In the genomic region with DNA sequence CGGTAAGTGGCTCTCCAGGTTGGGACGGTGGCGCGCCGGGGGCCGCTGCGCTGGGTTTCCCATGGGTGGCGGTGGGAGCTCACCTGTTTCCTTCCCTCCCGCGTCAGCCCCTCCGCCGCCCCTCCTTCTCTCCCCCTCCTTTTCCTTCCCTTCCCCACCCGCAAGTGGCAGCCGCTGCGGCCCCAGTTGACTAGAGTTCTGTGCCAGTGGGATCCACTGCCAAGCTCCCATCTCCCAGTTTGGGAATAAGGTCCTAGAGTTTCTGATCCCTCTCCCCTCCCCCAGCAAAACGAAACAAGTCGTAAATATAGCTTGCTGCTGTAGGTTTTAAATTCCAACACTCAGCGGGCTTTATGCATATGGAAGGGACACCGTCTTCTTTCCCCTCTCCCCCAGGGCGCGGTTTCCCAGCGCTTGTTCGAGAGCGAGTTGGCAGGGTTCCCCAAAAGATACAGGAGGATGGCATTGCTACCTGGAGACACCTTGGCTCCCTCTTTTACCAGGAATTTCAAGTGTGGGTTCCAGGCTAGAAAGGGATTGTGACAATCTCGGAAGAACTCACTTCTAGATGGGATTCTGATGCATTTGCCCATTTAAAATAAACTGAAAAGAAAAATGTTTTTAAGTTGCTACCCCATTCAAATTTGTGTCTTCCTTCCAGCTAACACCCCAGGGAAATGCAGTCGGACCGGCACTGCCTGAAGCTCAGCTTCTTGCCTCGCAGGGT, we compare ENCODE assay signal across 8 cellular contexts. TPM values are rescaled to one million over a fixed set of nuclear protein-coding genes. Genes with fewer than 3 reads are reported as not detected.
DNase-seq lines count a peak whose midpoint lies in the region; ATAC-seq and TF ChIP-seq lines count a peak whose summit lies in the region.

No MANE protein-coding gene starts in this region.

- H3K36me3 Mint-ChIP-seq in CD8-positive, alpha-beta T cell, result no peaks in the 10 kb centered on the region

- in situ Hi-C loops in brain microvascular endothelial cell (cut with HindIII; ENCODE audit: low pct_ligation_motif_present, low sequenced_read_pairs), result no loop called here

- H3K4me1 Mint-ChIP-seq in CD8-positive, alpha-beta T cell (ENCODE audit: low read depth), result peaks cover 7% of the 10 kb centered on the region

- no peaks in the 10 kb centered on the region for H3K9me3 Mint-ChIP-seq in CD8-positive, alpha-beta T cell

- TF ChIP-seq CTCF in brain microvascular endothelial cell (IDR thresholded peaks at IDR 0.05; ENCODE audit: low read depth, low read length, missing control alignments), result no peak
- TF ChIP-seq CTCF in kidney epithelial cell (IDR thresholded peaks at IDR 0.05; ENCODE audit: insufficient read depth, low read length, poor library complexity, severe bottlenecking), result no peak
- no peak for TF ChIP-seq CTCF in suprapubic skin (IDR thresholded peaks at IDR 0.05)
- no peak for TF ChIP-seq CTCF in CD8-positive, alpha-beta T cell (IDR thresholded peaks at IDR 0.05)

- H3K4me3 ChIP-seq in brain microvascular endothelial cell (ENCODE audit: low read depth, low read length), result peak overlapping the region; percentile 62
- H3K4me3 ChIP-seq in kidney epithelial cell (ENCODE audit: low read depth, low read length), result peak overlapping the region; percentile 75
- H3K4me3 ChIP-seq in suprapubic skin, result peak overlapping the region; percentile 72
- no peak overlapping the region for H3K4me3 ChIP-seq in CD8-positive, alpha-beta T cell (ENCODE audit: low read depth, low read length)

- H3K27me3 Mint-ChIP-seq in CD8-positive, alpha-beta T cell (ENCODE audit: low read depth), result peaks cover 49% of the 10 kb centered on the region

- H3K9me3 ChIP-seq in suprapubic skin, result no peaks in the 10 kb centered on the region
- H3K9me3 ChIP-seq in CD8-positive, alpha-beta T cell (ENCODE audit: low read length), result no peaks in the 10 kb centered on the region

- CTCF ChIA-PET in CD8-positive, alpha-beta T cell (lab: Charles Lee), result no interaction called here

- no peak overlapping the region for H3K4me3 Mint-ChIP-seq in CD8-positive, alpha-beta T cell

- POLR2A ChIA-PET in CD8-positive, alpha-beta T cell (lab: Charles Lee), result no interaction called here

- no peak for ATAC-seq in CD8-positive, alpha-beta T cell
- no peak for ATAC-seq in GM21576 (IDR thresholded peaks at IDR 0.05; ENCODE audit: unreplicated experiment)

- H3K27ac Mint-ChIP-seq in CD8-positive, alpha-beta T cell, result no peak overlapping the region

- intact Hi-C loops in CD8-positive, alpha-beta T cell (cut with DNase I, micrococcal nuclease), result no loop called here

- peak; percentile 20 for DNase-seq in DMS 273 (lab: John Stamatoyannopoulos, UW; ENCODE audit: unreplicated experiment)
- no peak for DNase-seq in DMS 273 treated with DMSO at 0.1 percent for 48 hours (lab: John Stamatoyannopoulos, UW)
- no peak for DNase-seq in brain microvascular endothelial cell
- no peak for DNase-seq in kidney epithelial cell (ENCODE audit: low read depth)
- peak; percentile 61 to 79 for DNase-seq in suprapubic skin (ENCODE audit: low spot score in 2 of 2)
- DNase-seq in CD8-positive, alpha-beta T cell, result no peak
- no peak for DNase-seq in amniotic stem cell (lab: John Stamatoyannopoulos, UW)

- 1% methylated on average over 23 of the region's 28 CpGs for WGBS in suprapubic skin

- H3K36me3 ChIP-seq in brain microvascular endothelial cell (replicated peaks) (no peaks in the 10 kb centered on the region), kidney epithelial cell (ENCODE audit: control insufficient read depth, insufficient read depth, low read length) (no peaks in the 10 kb centered on the region), suprapubic skin (no peaks in the 10 kb centered on the region)
- H3K36me3 ChIP-seq in CD8-positive, alpha-beta T cell (ENCODE audit: insufficient read depth, low read length), result no peaks in the 10 kb centered on the region

- H3K27me3 ChIP-seq in brain microvascular endothelial cell (replicated peaks), result peaks cover 9% of the 10 kb centered on the region
- H3K27me3 ChIP-seq in kidney epithelial cell (ENCODE audit: control insufficient read depth, insufficient read depth, low read length), result no peaks in the 10 kb centered on the region
- H3K27me3 ChIP-seq in suprapubic skin, result peaks cover 19% of the 10 kb centered on the region
- peaks cover 4% of the 10 kb centered on the region for H3K27me3 ChIP-seq in CD8-positive, alpha-beta T cell (ENCODE audit: insufficient read depth, low read length)

- no peak overlapping the region for H3K27ac ChIP-seq in brain microvascular endothelial cell
- peak overlapping the region; percentile 74 for H3K27ac ChIP-seq in suprapubic skin
- H3K27ac ChIP-seq in CD8-positive, alpha-beta T cell (ENCODE audit: low read depth, low read length), result no peak overlapping the region

- H3K4me1 ChIP-seq in suprapubic skin, result peaks cover 34% of the 10 kb centered on the region
- H3K4me1 ChIP-seq in CD8-positive, alpha-beta T cell (ENCODE audit: insufficient read depth, low read length), result no peaks in the 10 kb centered on the region

- TF ChIP-seq EP300 in suprapubic skin (IDR thresholded peaks at IDR 0.05), result no peak

- TF ChIP-seq POLR2A in suprapubic skin (IDR thresholded peaks at IDR 0.05), result no peak

RNA-seq across cellular contexts. Expression of a gene that starts 1.2 kb away (rescaled TPM):
- 2.9 and 7.9 TPM in 2 replicates for total RNA-seq in kidney epithelial cell
- 10 to 100 TPM in 2 of 4 donors, 1 to 10 TPM in 2; 6.4 to 12.9 (median 8.6) TPM for total RNA-seq in suprapubic skin
- not detected for total RNA-seq in CD8-positive, alpha-beta T cell

Comparison
In these comparisons a context has a peak if more than half of its experiments do, and no peak if none do; other contexts are left out.
1. DNase-seq: peak in DMS 273 (single experiment) and suprapubic skin (2 of 2); none in DMS 273 treated with DMSO at 0.1 percent for 48 hours (single experiment), brain microvascular endothelial cell (single experiment), kidney epithelial cell (single experiment), CD8-positive, alpha-beta T cell (0 of 7) and amniotic stem cell (single experiment).